15 cellular contexts compared by ENCODE assay signal in genomic region chr5:43802651-43803050, GRCh38.
"Had no signal": no experiment of that assay in that cellular context is flagged by ENCODE, and none has a peak within 500 bp of the region (broad histone marks: within the 10 kb centered on the region; RNA-seq: fewer than 3 reads in every experiment).

No MANE protein-coding gene starts in this region.

- ATAC-seq: activated T-helper 17 cell treated with anti-CD3 and anti-CD28 coated beads, Interleukin-2, amount 50 U/mL, for 72 hours; esophagus mucosa; right cardiac atrium had no signal

- H3K27me3 Mint-ChIP-seq: activated T-helper 17 cell treated with anti-CD3 and anti-CD28 coated beads, Interleukin-2, amount 50 U/mL, for 72 hours; progenitor cell of endocrine pancreas; stimulated activated naive CD8-positive, alpha-beta T cell treated with anti-CD3 and anti-CD28 coated beads, Interleukin-15, Interleukin-2, amounts not matched to agents 100 ng/mL and 50 ng/mL, for 24 hours; type B pancreatic cell had no signal

- H3K27ac Mint-ChIP-seq: activated T-helper 17 cell treated with anti-CD3 and anti-CD28 coated beads, Interleukin-2, amount 50 U/mL, for 72 hours; immature natural killer cell; nephron; progenitor cell of endocrine pancreas; stimulated activated naive CD8-positive, alpha-beta T cell treated with anti-CD3 and anti-CD28 coated beads, Interleukin-15, Interleukin-2, amounts not matched to agents 100 ng/mL and 50 ng/mL, for 24 hours; type B pancreatic cell had no signal

- H3K9me3 Mint-ChIP-seq: activated T-helper 17 cell treated with anti-CD3 and anti-CD28 coated beads, Interleukin-2, amount 50 U/mL, for 72 hours; nephron; stimulated activated naive CD8-positive, alpha-beta T cell treated with anti-CD3 and anti-CD28 coated beads, Interleukin-15, Interleukin-2, amounts not matched to agents 100 ng/mL and 50 ng/mL, for 24 hours; type B pancreatic cell had no signal

- DNase-seq: activated CD4-positive, alpha-beta T cell treated with anti-CD3 and anti-CD28 coated beads, Interleukin-2, amount 50 U/mL, for 4 hours; activated naive CD4-positive, alpha-beta T cell treated with Interleukin-2 at 50 U/mL for 16 hours; aorta; head of caudate nucleus; immature natural killer cell; nucleus accumbens; right cardiac atrium; SW 1271; T-helper 9 cell had no signal

- H3K4me1 Mint-ChIP-seq: activated T-helper 17 cell treated with anti-CD3 and anti-CD28 coated beads, Interleukin-2, amount 50 U/mL, for 72 hours; immature natural killer cell; nephron had no signal

- H3K4me3 Mint-ChIP-seq: activated T-helper 17 cell treated with anti-CD3 and anti-CD28 coated beads, Interleukin-2, amount 50 U/mL, for 72 hours; immature natural killer cell; nephron; stimulated activated naive CD8-positive, alpha-beta T cell treated with anti-CD3 and anti-CD28 coated beads, Interleukin-15, Interleukin-2, amounts not matched to agents 100 ng/mL and 50 ng/mL, for 24 hours; type B pancreatic cell had no signal

- H3K36me3 Mint-ChIP-seq: immature natural killer cell, type B pancreatic cell had no signal
